Comparison of ENCODE assay signal across 38 cellular contexts in genomic region chr19:43658001-43658400, GRCh38. TPM values are rescaled to one million over a fixed set of nuclear protein-coding genes. Genes with fewer than 3 reads are reported as not detected.
"Had no signal": no experiment of that assay in that cellular context is flagged by ENCODE, and none has a peak within 500 bp of the region (broad histone marks: within the 10 kb centered on the region; RNA-seq: fewer than 3 reads in every experiment).

No MANE protein-coding gene starts in this region.

- DNase-seq: activated CD4-positive, alpha-beta memory T cell treated with anti-CD3 and anti-CD28 coated beads, Interleukin-2, amount 10 ng/mL, durations not matched to agents 7 days and 5 days; activated CD4-positive, alpha-beta T cell treated with anti-CD3 and anti-CD28 coated beads for 1 hour; activated CD4-positive, alpha-beta T cell treated with anti-CD3 and anti-CD28 coated beads for 36 hours; activated CD4-positive, alpha-beta T cell treated with anti-CD3 and anti-CD28 coated beads for 48 hours; activated CD4-positive, alpha-beta T cell treated with anti-CD3 and anti-CD28 coated beads, Interleukin-2, amount 10 ng/mL, durations not matched to agents 7 days and 5 days; activated CD4-positive, alpha-beta T cell treated with anti-CD3 and anti-CD28 coated beads, Interleukin-2, amount 50 U/mL, for 48 hours; activated CD4-positive, CD25-positive, alpha-beta regulatory T cell; activated CD8-positive, alpha-beta memory T cell treated with anti-CD3 and anti-CD28 coated beads for 24 hours; activated CD8-positive, alpha-beta memory T cell treated with anti-CD3 and anti-CD28 coated beads, Interleukin-2, amount 10 ng/mL, durations not matched to agents 7 days and 5 days; activated CD8-positive, alpha-beta memory T cell treated with anti-CD3 and anti-CD28 coated beads, Interleukin-2, amount 50 U/mL, for 48 hours; activated CD8-positive, alpha-beta T cell treated with anti-CD3 and anti-CD28 coated beads, Interleukin-2, amount 10 ng/mL, durations not matched to agents 7 days and 5 days; activated effector memory CD4-positive, alpha-beta T cell treated with Interleukin-2 at 50 U/mL for 16 hours; activated gamma-delta T cell treated with Interleukin-2 at 50 U/mL for 16 hours; activated naive CD4-positive, alpha-beta T cell; activated naive CD4-positive, alpha-beta T cell treated with anti-CD3 and anti-CD28 coated beads for 36 hours; activated naive CD4-positive, alpha-beta T cell treated with anti-CD3 and anti-CD28 coated beads, Interleukin-2, amount 50 U/mL, for 16 hours; activated naive CD8-positive, alpha-beta T cell treated with anti-CD3 and anti-CD28 coated beads for 36 hours; activated T-cell treated with anti-CD3 and anti-CD28 coated beads, Interleukin-2, amount 50 U/mL, for 24 hours; activated T-cell treated with anti-CD3 and anti-CD28 coated beads, Interleukin-2, amount 50 U/mL, for 48 hours; adrenal gland; amniotic stem cell; aorta; body of pancreas; brain microvascular endothelial cell; central memory CD4-positive, alpha-beta T cell; T-helper 1 cell; T-helper 2 cell; T-helper 9 cell; WERI-Rb-1 had no signal

- FAIRE-seq: astrocyte, TTC549 had no signal

- H3K4me3 ChIP-seq: adrenal gland, body of pancreas, breast epithelium had no signal

- H3K27me3 ChIP-seq: adrenal gland, body of pancreas, brain microvascular endothelial cell, breast epithelium had no signal

- H3K36me3 ChIP-seq: adrenal gland, breast epithelium, WERI-Rb-1 had no signal

- H3K9me3 ChIP-seq: adrenal gland, body of pancreas, breast epithelium had no signal

- H3K27ac ChIP-seq: adrenal gland, body of pancreas, brain microvascular endothelial cell, breast epithelium, WERI-Rb-1 had no signal

- H3K4me1 ChIP-seq: adrenal gland, body of pancreas, breast epithelium had no signal

- ATAC-seq: activated CD4-positive, alpha-beta T cell treated with anti-CD3 and anti-CD28 coated beads for 36 hours; activated CD4-positive, CD25-positive, alpha-beta regulatory T cell treated with anti-CD3 and anti-CD28 coated beads, Interleukin-2, amount 50 U/mL, for 24 hours; activated CD8-positive, alpha-beta memory T cell treated with anti-CD3 and anti-CD28 coated beads, Interleukin-2, amount 10 ng/mL, durations not matched to agents 7 days and 5 days; activated CD8-positive, alpha-beta T cell treated with anti-CD3 and anti-CD28 coated beads, Interleukin-2, amount 10 ng/mL, durations not matched to agents 7 days and 5 days; activated naive CD4-positive, alpha-beta T cell treated with anti-CD3 and anti-CD28 coated beads, Interleukin-2, amount 50 U/mL, for 72 hours; body of pancreas; WTC11 had no signal

RNA-seq across cellular contexts. Expression of gene IRGC, which starts 57.9 kb away (rescaled TPM):
- total RNA-seq: activated CD4-positive, alpha-beta memory T cell treated with anti-CD3 and anti-CD28 coated beads, Interleukin-2, amount 10 ng/mL, durations not matched to agents 7 days and 5 days; activated CD4-positive, alpha-beta T cell treated with anti-CD3 and anti-CD28 coated beads for 36 hours; activated CD4-positive, alpha-beta T cell treated with anti-CD3 and anti-CD28 coated beads, Interleukin-2, amount 10 ng/mL, durations not matched to agents 7 days and 5 days; activated CD8-positive, alpha-beta memory T cell treated with anti-CD3 and anti-CD28 coated beads, Interleukin-2, amount 10 ng/mL, durations not matched to agents 7 days and 5 days; activated CD8-positive, alpha-beta T cell treated with anti-CD3 and anti-CD28 coated beads, Interleukin-2, amount 10 ng/mL, durations not matched to agents 7 days and 5 days; activated naive CD4-positive, alpha-beta T cell treated with anti-CD3 and anti-CD28 coated beads for 36 hours; activated naive CD4-positive, alpha-beta T cell treated with anti-CD3 and anti-CD28 coated beads, Interleukin-2, amount 50 U/mL, for 72 hours; activated naive CD8-positive, alpha-beta T cell treated with anti-CD3 and anti-CD28 coated beads for 36 hours; activated T-helper 2 cell treated with anti-CD3 and anti-CD28 coated beads, Interferon-gamma antibody, Interleukin-2, Interleukin-4, amounts not matched to agents 10 μg/mL and 5 μg/mL and 100 μg/mL, durations not matched to agents 14 hours and 24 hours and 36 hours; adrenal gland; aorta; astrocyte; body of pancreas; breast epithelium; cardiac septum; cerebellum; WTC11 had no signal
- polyA plus RNA-seq: adrenal gland, aorta had no signal
